In genomic region chr9:125468646-125469045, GRCh38 we compare ENCODE assay signal across 16 cellular contexts.
DNase-seq lines count a peak whose midpoint lies in the region; ATAC-seq and TF ChIP-seq lines count a peak whose summit lies in the region.
"Had no signal": no experiment of that assay in that cellular context is flagged by ENCODE, and none has a peak within 500 bp of the region (broad histone marks: within the 10 kb centered on the region; RNA-seq: fewer than 3 reads in every experiment).

No MANE protein-coding gene starts in this region.

- H3K9me3 Mint-ChIP-seq in neural crest cell = no peaks in the 10 kb centered on the region
- H3K9me3 Mint-ChIP-seq: CD14-positive monocyte; CD8-positive, alpha-beta T cell; H9 had no signal

- no peaks in the 10 kb centered on the region for H3K36me3 Mint-ChIP-seq in neural crest cell (ENCODE audit: low read depth)

- TF ChIP-seq POLR2A in lower leg skin (IDR thresholded peaks at IDR 0.05) = no peak

- no peaks in the 10 kb centered on the region for H3K9me3 ChIP-seq in cardiac muscle cell (ENCODE audit: low read depth)
- no peaks in the 10 kb centered on the region for H3K9me3 ChIP-seq in left ventricle myocardium inferior (replicated peaks)

- peak overlapping the region; percentile 74 for H3K27ac ChIP-seq in cardiac muscle cell
- H3K27ac ChIP-seq in left ventricle myocardium inferior (replicated peaks) = no peak overlapping the region
- H3K27ac ChIP-seq: 22Rv1 had no signal

- DNase-seq in cardiac muscle cell (ENCODE audit: low read depth in 1 of 2, low spot score in 1 of 2) (no peak), left ventricle myocardium inferior (no peak), left lobe of liver (ENCODE audit: low spot score) (peak; percentile 75), neural crest cell (ENCODE audit: low read depth, low spot score) (no peak), lower leg skin (ENCODE audit: low spot score in 2 of 2) (no peak), NCI-H446 treated with DMSO at 0.1 percent for 48 hours (lab: John Stamatoyannopoulos, UW) (no peak)
- DNase-seq: CD8-positive, alpha-beta T cell; COR-L47; DMS153; DMS79 treated with DMSO at 0.1 percent for 48 hours; EL; GOT3; H9 had no signal

- H3K27ac Mint-ChIP-seq in neural crest cell (ENCODE audit: unreplicated experiment) = peak overlapping the region; percentile 57
- H3K27ac Mint-ChIP-seq: CD8-positive, alpha-beta T cell; H9 had no signal

- intact Hi-C loops in left ventricle myocardium inferior (cut with micrococcal nuclease) = no loop called here
- intact Hi-C loops in lower leg skin (cut with DNase I; ENCODE audit: low total_unique reads) = no loop called here

- no peak overlapping the region for H3K4me3 Mint-ChIP-seq in neural crest cell
- H3K4me3 Mint-ChIP-seq: CD14-positive monocyte; CD8-positive, alpha-beta T cell; H9 had no signal

- H3K27me3 ChIP-seq in cardiac muscle cell (no peaks in the 10 kb centered on the region), left ventricle myocardium inferior (ENCODE audit: low read depth) (no peaks in the 10 kb centered on the region)

- H3K4me1 Mint-ChIP-seq in neural crest cell = peaks cover 28% of the 10 kb centered on the region
- H3K4me1 Mint-ChIP-seq: CD14-positive monocyte had no signal

- H3K27me3 Mint-ChIP-seq in neural crest cell (ENCODE audit: low read depth) = no peaks in the 10 kb centered on the region

- H3K36me3 ChIP-seq in cardiac muscle cell = no peaks in the 10 kb centered on the region
- no peaks in the 10 kb centered on the region for H3K36me3 ChIP-seq in left ventricle myocardium inferior

- ATAC-seq in left lobe of liver = peak; percentile 83
- ATAC-seq in GM19463 (IDR thresholded peaks at IDR 0.05; ENCODE audit: unreplicated experiment) = no peak
- ATAC-seq: CD8-positive, alpha-beta T cell had no signal

- TF ChIP-seq CTCF in cardiac muscle cell (IDR thresholded peaks at IDR 0.05; ENCODE audit: low read depth, low read length) (no peak), left ventricle myocardium inferior (IDR thresholded peaks at IDR 0.05; ENCODE audit: borderline replicate concordance) (no peak), neural crest cell (conservative IDR thresholded peaks at IDR 0.05) (no peak), lower leg skin (IDR thresholded peaks at IDR 0.05) (no peak)

- H3K4me1 ChIP-seq in cardiac muscle cell (ENCODE audit: low read depth) (peaks cover 82% of the 10 kb centered on the region), left ventricle myocardium inferior (peaks cover 50% of the 10 kb centered on the region)

- WGBS in lower leg skin, 2 donors = 94 to 95% methylated on average over 8 of the region's 8 CpGs

- H3K4me3 ChIP-seq in cardiac muscle cell (no peak overlapping the region), left ventricle myocardium inferior (no peak overlapping the region), lower leg skin (ENCODE audit: low read depth, poor library complexity, severe bottlenecking) (no peak overlapping the region)
